22 cellular contexts compared by ENCODE assay signal in genomic region chr6:132285004-132285780, GRCh38.
"Had no signal": no experiment of that assay in that cellular context is flagged by ENCODE, and none has a peak within 500 bp of the region (broad histone marks: within the 10 kb centered on the region; RNA-seq: fewer than 3 reads in every experiment).

No MANE protein-coding gene starts in this region.

- H3K9me3 ChIP-seq: MG63, Peyer's patch, SJCRH30 had no signal

- DNase-seq: IMR-90; Karpas-422; KG1; MG63; NCI-H1092; NCI-H1436; NCI-H187; NCI-H2029; NCI-H2081 treated with DMSO at 0.1 percent for 48 hours; NCI-H2171; NCI-H226; NCI-H446; NCI-H510A; NCI-H524 treated with DMSO at 0.1 percent for 48 hours; NCI-H774; NK-92 treated with Interleukin-12 subunit alpha and Interleukin-12 subunit beta, amount 100 ng/mL, for 24 hours; PC-9; Peyer's patch; SHP77 treated with DMSO at 0.1 percent for 48 hours; SJCRH30 had no signal

- H3K27ac ChIP-seq: PC-9, Peyer's patch, SJCRH30, SK-N-MC had no signal

- ATAC-seq: Right ventricle myocardium inferior had no signal

- H3K4me2 ChIP-seq: PC-9 had no signal

- H3K36me3 ChIP-seq: MG63, Peyer's patch, SJCRH30 had no signal

- H2AFZ ChIP-seq: PC-9 had no signal

- H3K4me3 ChIP-seq: MG63, PC-9, Peyer's patch, SJCRH30, SK-N-MC had no signal

- H3K4me1 ChIP-seq: SJCRH30 had no signal

- H3K27me3 ChIP-seq: MG63, Peyer's patch, SJCRH30 had no signal
